11 cellular contexts compared by ENCODE assay signal in the genomic region with DNA sequence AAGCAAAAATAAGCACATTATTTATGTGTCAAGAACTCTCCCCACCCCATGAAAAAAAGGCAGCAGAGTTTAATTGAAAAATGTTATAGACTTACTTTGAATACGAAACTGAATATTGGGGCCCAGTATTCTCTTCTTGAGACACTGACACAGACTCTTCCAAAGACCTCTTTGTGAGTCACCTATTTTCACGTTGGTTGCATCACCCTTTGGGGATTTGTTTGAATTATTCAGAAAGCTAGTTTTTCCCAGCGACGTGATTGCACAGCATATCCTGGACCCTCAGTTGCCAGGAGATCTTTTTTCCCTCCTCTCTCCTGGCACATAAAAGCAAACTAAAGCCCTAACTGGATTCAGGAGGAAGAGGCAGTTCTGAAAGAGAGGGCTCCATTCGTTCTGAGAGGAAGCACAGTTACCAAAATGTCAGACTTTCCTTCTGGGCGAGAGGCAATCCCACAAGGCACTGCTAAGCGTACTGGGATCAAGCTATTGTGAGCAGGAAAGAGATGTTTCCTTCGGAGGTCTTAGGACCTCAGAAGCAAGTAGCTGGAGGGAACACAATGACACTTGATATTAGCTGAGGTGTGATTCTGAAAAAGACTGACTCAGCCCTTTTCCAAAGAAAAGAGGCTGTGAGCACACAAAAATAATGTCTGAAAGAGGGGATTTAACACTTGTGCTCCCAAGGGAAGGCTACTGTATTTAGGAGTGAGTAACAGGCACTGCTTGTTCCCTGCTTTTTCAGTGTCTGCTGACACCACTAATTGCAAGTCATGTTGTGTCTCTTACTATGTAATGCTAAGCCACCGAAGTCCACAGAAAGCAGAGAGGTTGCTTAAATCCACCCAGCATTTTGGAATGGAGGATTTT.
DNase-seq lines count a peak whose midpoint lies in the region; ATAC-seq and TF ChIP-seq lines count a peak whose summit lies in the region.
"Had no signal": no experiment of that assay in that cellular context is flagged by ENCODE, and none has a peak within 500 bp of the region (broad histone marks: within the 10 kb centered on the region; RNA-seq: fewer than 3 reads in every experiment).

No MANE protein-coding gene starts in this region.

- H3K79me2 ChIP-seq in parathyroid adenoma, result no peaks in the 10 kb centered on the region

- H3K27me3 ChIP-seq in parathyroid adenoma (ENCODE audit: control insufficient read depth, insufficient read depth, low read length), result no peaks in the 10 kb centered on the region

- H3K27ac ChIP-seq in parathyroid adenoma, result peak overlapping the region; percentile 63
- H3K27ac ChIP-seq: 22Rv1 had no signal

- H3K9me3 ChIP-seq in parathyroid adenoma (ENCODE audit: control insufficient read depth, low read length), result no peaks in the 10 kb centered on the region

- H3K4me2 ChIP-seq in parathyroid adenoma (ENCODE audit: low read length), result no peak overlapping the region

- H3K4me3 ChIP-seq in epithelial cell of esophagus (ENCODE audit: low read length) (no peak overlapping the region), parathyroid adenoma (ENCODE audit: low read depth, low read length) (no peak overlapping the region)

- ATAC-seq in HG03175 (IDR thresholded peaks at IDR 0.05; ENCODE audit: unreplicated experiment), result no peak
- ATAC-seq: naive thymus-derived CD4-positive, alpha-beta T cell had no signal

- DNase-seq in DMS 273 (lab: John Stamatoyannopoulos, UW; ENCODE audit: unreplicated experiment), result peak; percentile 2
- no peak for DNase-seq in DMS 273 treated with DMSO at 0.1 percent for 48 hours (lab: John Stamatoyannopoulos, UW)
- peak; percentile 37 for DNase-seq in NCI-H460 (ENCODE audit: extremely low read depth, low read depth)
- peak; percentile 36 for DNase-seq in epithelial cell of esophagus (ENCODE audit: low read depth)
- no peak for DNase-seq in DMS153 treated with DMSO at 0.1 percent for 48 hours (lab: John Stamatoyannopoulos, UW; ENCODE audit: unreplicated experiment)
- no peak for DNase-seq in mucosa of gallbladder (ENCODE audit: low spot score)
- DNase-seq: naive thymus-derived CD4-positive, alpha-beta T cell; NCI-H187 treated with DMSO at 0.1 percent for 48 hours had no signal

- peak overlapping the region; percentile 85 for H2AFZ ChIP-seq in parathyroid adenoma

- no peak overlapping the region for H3K9ac ChIP-seq in parathyroid adenoma

- H3K36me3 ChIP-seq in parathyroid adenoma (ENCODE audit: control insufficient read depth, insufficient read depth, low read length), result no peaks in the 10 kb centered on the region

- H3K4me1 ChIP-seq in parathyroid adenoma, result peaks cover 7% of the 10 kb centered on the region

- TF ChIP-seq CTCF in epithelial cell of esophagus (IDR thresholded peaks at IDR 0.05; ENCODE audit: insufficient read depth, low read depth, low read length, missing control alignments) (no peak), parathyroid adenoma (IDR thresholded peaks at IDR 0.05) (no peak)

Comparison
In these comparisons a context has a peak if more than half of its experiments do, and no peak if none do; other contexts are left out.
1. DNase-seq: peak in DMS 273 (single experiment), NCI-H460 (single experiment) and epithelial cell of esophagus (single experiment); none in DMS 273 treated with DMSO at 0.1 percent for 48 hours (single experiment), DMS153 treated with DMSO at 0.1 percent for 48 hours (single experiment) and mucosa of gallbladder (single experiment).